Comparison of ENCODE assay signal across 8 cellular contexts in the genomic region with DNA sequence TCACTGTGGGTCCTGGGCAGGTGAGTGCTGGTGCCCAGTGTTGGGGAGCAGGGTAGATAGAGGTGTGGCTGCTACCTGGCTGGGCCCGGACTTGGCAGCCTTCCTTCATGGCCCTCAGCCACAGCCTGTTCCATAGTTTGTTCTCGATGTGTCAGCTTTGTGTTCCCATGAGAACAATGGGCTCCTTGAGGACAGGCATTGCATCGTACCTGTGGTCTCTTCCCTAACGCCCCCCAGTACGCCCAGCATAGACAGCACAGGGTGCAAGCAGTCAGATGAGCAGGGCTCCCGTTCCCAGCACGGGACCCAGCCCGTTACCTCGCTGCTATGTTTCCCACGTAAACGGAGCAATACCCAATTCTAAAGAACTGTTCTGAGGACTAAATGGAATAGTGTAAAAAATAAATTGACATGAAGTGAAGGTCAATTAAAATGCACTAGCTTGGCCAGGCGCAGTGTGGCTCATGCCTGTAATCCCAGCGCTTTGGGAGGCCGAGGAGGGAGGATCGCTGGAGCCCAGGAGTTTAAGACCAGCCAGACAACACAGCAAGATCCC. TPM values are rescaled to one million over a fixed set of nuclear protein-coding genes. Genes with fewer than 3 reads are reported as not detected.
DNase-seq lines count a peak whose midpoint lies in the region; ATAC-seq, FAIRE-seq and TF ChIP-seq lines count a peak whose summit lies in the region.

No MANE protein-coding gene starts in this region.

- H2BK20ac ChIP-seq in H9 (ENCODE audit: low read depth, low read length, poor library complexity, severe bottlenecking), result no peak overlapping the region

- H3K9me3 ChIP-seq in H9 (ENCODE audit: control insufficient read depth, low read depth, low read length), result no peaks in the 10 kb centered on the region
- no peaks in the 10 kb centered on the region for H3K9me3 ChIP-seq in small intestine (ENCODE audit: control insufficient read depth, low read depth)

- CTCF ChIA-PET in activated CD4-positive, alpha-beta memory T cell treated with anti-CD3 and anti-CD28 coated beads, Interleukin-2, amount 10 ng/mL, durations not matched to agents 7 days and 5 days (lab: Charles Lee), result interaction anchor here (1.1 to 11.8 kb wide), 3 partner anchors 11 to 189 kb away, joined by 3 to 150 read pairs (median 5); no protein-coding TSS in a partner anchor

- no peak overlapping the region for H2BK15ac ChIP-seq in H9 (ENCODE audit: low read depth, low read length)

- H3K9ac ChIP-seq in H9 (ENCODE audit: extremely low read depth, insufficient read length, low read length), result no peak overlapping the region

- no peaks in the 10 kb centered on the region for H3K4me1 ChIP-seq in H9 (ENCODE audit: insufficient read depth, low read length)
- peaks cover 0 to 7% of the 10 kb centered on the region in 2 donors for H3K4me1 ChIP-seq in small intestine (ENCODE audit: control insufficient read depth in 2 of 2, insufficient read depth in 1 of 2, low read depth in 1 of 2, low read length in 1 of 2)

- no peak overlapping the region for H3K14ac ChIP-seq in H9 (ENCODE audit: insufficient read depth, low read length)

- no peak overlapping the region for H2AFZ ChIP-seq in H9 (ENCODE audit: low read length)

- H3K27ac Mint-ChIP-seq in H9, result peak overlapping the region in 2 of 3 experiments; percentile 70 to 73; a peak in 4 of 7 replicates
- peak overlapping the region; percentile 73 for H3K27ac Mint-ChIP-seq in activated CD4-positive, alpha-beta memory T cell treated with anti-CD3 and anti-CD28 coated beads, Interleukin-2, amount 10 ng/mL, durations not matched to agents 7 days and 5 days

- peak overlapping the region; percentile 71 for H3K4me3 ChIP-seq in iPS-11a (ENCODE audit: low read depth, low read length)
- peak overlapping the region; percentile 72 to 97 for H3K4me3 ChIP-seq in small intestine (ENCODE audit: low read depth in 1 of 2, low read length in 2 of 2)

- POLR2A ChIA-PET in activated CD4-positive, alpha-beta memory T cell treated with anti-CD3 and anti-CD28 coated beads, Interleukin-2, amount 10 ng/mL, durations not matched to agents 7 days and 5 days (lab: Charles Lee), result interaction anchor here (1.0 to 1.7 kb wide), 10 partner anchors 8 to 146 kb away, joined by 3 to 11 read pairs (median 4); a partner anchor contains a TSS

- H3K27me3 Mint-ChIP-seq in H9 (ENCODE audit: low read depth), result peaks cover 17% of the 10 kb centered on the region
- no peaks in the 10 kb centered on the region for H3K27me3 Mint-ChIP-seq in activated CD4-positive, alpha-beta memory T cell treated with anti-CD3 and anti-CD28 coated beads, Interleukin-2, amount 10 ng/mL, durations not matched to agents 7 days and 5 days

- H3K4me2 ChIP-seq in H9 (ENCODE audit: insufficient read depth, insufficient read length, low read length), result peak overlapping the region; percentile 51

- H4K5ac ChIP-seq in H9 (ENCODE audit: insufficient read length, low read depth, low read length), result no peak overlapping the region

- peaks cover 11 to 26% (median 24%) of the 10 kb centered on the region in 3 experiments; a peak in 6 of 7 replicates for H3K36me3 Mint-ChIP-seq in H9 (ENCODE audit: insufficient read depth in 1 of 3, low read depth in 3 of 3)
- peaks cover 11% of the 10 kb centered on the region for H3K36me3 Mint-ChIP-seq in activated CD4-positive, alpha-beta memory T cell treated with anti-CD3 and anti-CD28 coated beads, Interleukin-2, amount 10 ng/mL, durations not matched to agents 7 days and 5 days (ENCODE audit: low read depth)

- H3K79me2 ChIP-seq in H9 (ENCODE audit: insufficient read depth, low read length), result peaks cover 33% of the 10 kb centered on the region; the same call in 1 of the 2 replicates

- no peak overlapping the region for H3K18ac ChIP-seq in H9 (ENCODE audit: insufficient read length, low read depth, low read length)

- WGBS in H9 (ENCODE audit: extremely low coverage, insufficient read length, low lambda C conversion rate), result no CpG with 5 or more reads among the region's 15 CpGs
- WGBS in small intestine, 3 donors, result 71 to 80% (median 73%) methylated on average over 15 of the region's 15 CpGs

- TF ChIP-seq CTCF in H9 (conservative IDR thresholded peaks at IDR 0.05), result no peak

- H2BK12ac ChIP-seq in H9 (ENCODE audit: insufficient read length, low read depth, low read length), result no peak overlapping the region

- no peak for ATAC-seq in GM19395 (IDR thresholded peaks at IDR 0.05; ENCODE audit: unreplicated experiment)
- ATAC-seq in GM21423 (IDR thresholded peaks at IDR 0.05; ENCODE audit: unreplicated experiment), result no peak

- no peak overlapping the region for H4K91ac ChIP-seq in H9 (ENCODE audit: insufficient read length, low read depth, low read length)

- H3K79me1 ChIP-seq in H9 (ENCODE audit: insufficient read depth, low read depth, low read length, poor library complexity, severe bottlenecking), result peaks cover 8% of the 10 kb centered on the region

- peak overlapping the region; percentile 89 to 91 for H3K4me3 Mint-ChIP-seq in H9
- peak overlapping the region; percentile 81 for H3K4me3 Mint-ChIP-seq in activated CD4-positive, alpha-beta memory T cell treated with anti-CD3 and anti-CD28 coated beads, Interleukin-2, amount 10 ng/mL, durations not matched to agents 7 days and 5 days

- no peak overlapping the region for H2BK120ac ChIP-seq in H9 (ENCODE audit: low read depth, low read length, poor library complexity, severe bottlenecking)

- H2AK5ac ChIP-seq in H9 (ENCODE audit: insufficient read length, low read length), result no peak overlapping the region

- peaks cover 11% of the 10 kb centered on the region for H3K23me2 ChIP-seq in H9 (ENCODE audit: insufficient read length, low read depth, low read length, poor library complexity, severe bottlenecking)

- no peak overlapping the region for H3K4ac ChIP-seq in H9 (ENCODE audit: low read depth, low read length)

- H3K27ac ChIP-seq in H9 (ENCODE audit: insufficient read length, low read depth, low read length), result no peak overlapping the region
- no peak overlapping the region for H3K27ac ChIP-seq in small intestine (ENCODE audit: low read depth in 1 of 2, low read length in 1 of 2)

- H3K4me1 Mint-ChIP-seq in H9, result peaks cover 23 to 24% of the 10 kb centered on the region in 2 experiments
- H3K4me1 Mint-ChIP-seq in activated CD4-positive, alpha-beta memory T cell treated with anti-CD3 and anti-CD28 coated beads, Interleukin-2, amount 10 ng/mL, durations not matched to agents 7 days and 5 days, result peaks cover 49% of the 10 kb centered on the region

- no peak for DNase-seq in H9
- no peak for DNase-seq in activated CD4-positive, alpha-beta memory T cell treated with anti-CD3 and anti-CD28 coated beads, Interleukin-2, amount 10 ng/mL, durations not matched to agents 7 days and 5 days
- DNase-seq in small intestine, result no peak
- DNase-seq in H4 (ENCODE audit: low spot score), result no peak
- no peak for DNase-seq in 8988T

- H4K20me1 ChIP-seq in H9 (ENCODE audit: control insufficient read depth, insufficient read depth, insufficient read length), result no peaks in the 10 kb centered on the region

- H3K56ac ChIP-seq in H9 (ENCODE audit: insufficient read length, low read depth, low read length), result no peak overlapping the region

- no peak overlapping the region for H3K23ac ChIP-seq in H9 (ENCODE audit: insufficient read length, low read depth, low read length)

- H4K8ac ChIP-seq in H9 (replicated peaks; ENCODE audit: insufficient read length, low read depth, low read length), result no peak overlapping the region

- no peak overlapping the region for H3T11ph ChIP-seq in H9 (ENCODE audit: low read length)

- no peaks in the 10 kb centered on the region for H3K36me3 ChIP-seq in small intestine (ENCODE audit: control insufficient read depth in 2 of 2, insufficient read depth in 2 of 2, low read length in 2 of 2)

- no peaks in the 10 kb centered on the region; a peak in 1 of 5 replicates for H3K9me3 Mint-ChIP-seq in H9
- H3K9me3 Mint-ChIP-seq in activated CD4-positive, alpha-beta memory T cell treated with anti-CD3 and anti-CD28 coated beads, Interleukin-2, amount 10 ng/mL, durations not matched to agents 7 days and 5 days, result no peaks in the 10 kb centered on the region

- H3K27me3 ChIP-seq in H9 (ENCODE audit: insufficient read depth, low read length), result no peaks in the 10 kb centered on the region; the same call in 1 of the 2 replicates
- no peaks in the 10 kb centered on the region for H3K27me3 ChIP-seq in small intestine (ENCODE audit: control insufficient read depth in 2 of 2, insufficient read depth in 2 of 2, low read length in 2 of 2)

- FAIRE-seq in small intestine (lab: Jason Lieb, UNC), result no peak

- no peak overlapping the region for H2BK5ac ChIP-seq in H9 (ENCODE audit: insufficient read length, low read length)

RNA-seq across cellular contexts. Expression of a gene that starts 0.8 kb away (rescaled TPM):
- 74.3 and 76.4 TPM in 2 replicates for total RNA-seq in H9 (2021)
- 10 to 100 TPM; 42.4 to 47.0 TPM for total RNA-seq in activated CD4-positive, alpha-beta memory T cell treated with anti-CD3 and anti-CD28 coated beads, Interleukin-2, amount 10 ng/mL, durations not matched to agents 7 days and 5 days
- polyA plus RNA-seq in small intestine, result 10 to 100 TPM; 10.7 to 31.5 (median 30.0) TPM
- 14.9 and 21.7 TPM in 2 replicates for total RNA-seq in H4 (2014; rRNA removed; shearing (Covaris generic))

RNA-seq across cellular contexts. Expression of a gene that starts 18.4 kb away (rescaled TPM):
- total RNA-seq in H9 (2021), result 0.61 and 1.1 TPM in 2 replicates
- total RNA-seq in activated CD4-positive, alpha-beta memory T cell treated with anti-CD3 and anti-CD28 coated beads, Interleukin-2, amount 10 ng/mL, durations not matched to agents 7 days and 5 days, result 100 to 1,000 TPM; 631 to 642 TPM
- polyA plus RNA-seq in small intestine, result 10 to 100 TPM in 2 of 3 donors, 1 to 10 TPM in 1; 4.5 to 16.4 (median 15.4) TPM
- total RNA-seq in H4 (2014; rRNA removed; shearing (Covaris generic)), result 0.91 and 1.9 TPM in 2 replicates

Comparison
In these comparisons a context has a peak if more than half of its experiments do, and no peak if none do; other contexts are left out.
1. RNA of a gene that starts 18.4 kb away (total RNA-seq): 631 to 642 TPM in activated CD4-positive, alpha-beta memory T cell treated with anti-CD3 and anti-CD28 coated beads, Interleukin-2, amount 10 ng/mL, durations not matched to agents 7 days and 5 days; 0.61 to 1.1 TPM in H9 and 0.91 to 1.9 TPM in H4; every median in the first group is over 100 times any median in the second.